ENCODE assay signal across 36 cellular contexts in the genomic region with DNA sequence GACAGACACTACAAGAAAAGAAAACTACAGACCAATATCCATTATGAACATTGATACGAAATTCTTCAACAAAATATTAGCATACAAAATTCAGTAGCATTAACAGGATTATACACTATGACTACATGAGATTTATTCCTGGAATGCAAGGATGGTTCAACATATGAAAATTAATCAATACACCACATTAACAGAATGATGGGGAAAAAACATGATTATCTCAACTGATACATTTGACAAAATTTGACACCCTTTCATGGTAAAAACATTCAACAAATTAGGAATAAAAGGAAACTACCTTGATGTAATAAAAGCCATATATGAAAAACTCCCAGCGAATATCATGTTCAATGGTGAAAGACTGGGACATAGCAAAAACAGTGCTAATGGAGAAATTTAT. TPM values are rescaled to one million over a fixed set of nuclear protein-coding genes. Genes with fewer than 3 reads are reported as not detected.
"Had no signal": no experiment of that assay in that cellular context is flagged by ENCODE, and none has a peak within 500 bp of the region (broad histone marks: within the 10 kb centered on the region; RNA-seq: fewer than 3 reads in every experiment).

No MANE protein-coding gene starts in this region.

- DNase-seq: Karpas-422, Kasumi-1, MG63, MM.1S, MV-4-11, NCI-H1048, NCI-H1092, NCI-H1092 treated with DMSO at 0.1 percent for 48 hours, NCI-H1105, NCI-H1105 treated with DMSO at 0.1 percent for 48 hours, NCI-H1417, NCI-H1417 treated with DMSO at 0.1 percent for 48 hours, NCI-H1436, NCI-H1436 treated with DMSO at 0.1 percent for 48 hours, NCI-H146, NCI-H1694, NCI-H1694 treated with DMSO at 0.1 percent for 48 hours, NCI-H187, NCI-H187 treated with DMSO at 0.1 percent for 48 hours, NCI-H1930, NCI-H2029, NCI-H2029 treated with DMSO at 0.1 percent for 48 hours, NCI-H2081, NCI-H2081 treated with DMSO at 0.1 percent for 48 hours, NCI-H2107, NCI-H2171, NCI-H2171 treated with DMSO at 0.1 percent for 48 hours, NCI-H2227 treated with DMSO at 0.1 percent for 48 hours, NCI-H226, NCI-H345, NCI-H446, NCI-H446 treated with DMSO at 0.1 percent for 48 hours, NCI-H510A, NCI-H510A treated with DMSO at 0.1 percent for 48 hours, NCI-H524 had no signal

- H3K4me3 ChIP-seq: MG63 had no signal

- H3K36me3 ChIP-seq: MG63 had no signal

RNA-seq across cellular contexts. Expression of gene TRPM2, which starts 31.5 kb away (rescaled TPM):
- total RNA-seq: LHCN-M2 had no signal
